ENCODE assay signal across 11 cellular contexts in the genomic region with DNA sequence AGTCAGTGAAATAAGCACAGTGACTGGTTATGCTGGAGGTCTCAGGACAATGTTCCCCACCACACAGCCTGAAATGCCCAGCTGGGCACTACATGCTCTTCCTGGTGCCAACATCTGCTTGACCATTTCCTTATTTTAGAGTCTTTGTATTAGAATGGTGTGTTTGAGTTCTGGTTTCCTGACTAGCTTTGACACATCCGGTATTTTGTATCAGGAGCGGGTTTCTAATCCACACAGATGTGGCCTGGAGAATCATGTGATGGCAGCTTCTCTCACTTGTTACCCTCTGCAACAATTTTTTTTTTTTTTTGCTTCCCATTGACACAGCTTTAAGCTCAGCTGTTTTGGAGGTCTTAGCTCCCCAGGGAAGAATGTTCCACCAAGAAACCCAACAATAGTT.
"Had no signal": no experiment of that assay in that cellular context is flagged by ENCODE, and none has a peak within 500 bp of the region (broad histone marks: within the 10 kb centered on the region; RNA-seq: fewer than 3 reads in every experiment).

No MANE protein-coding gene starts in this region.

- H3K27me3 ChIP-seq: right lobe of liver had no signal

- H3K9me3 ChIP-seq: breast epithelium, psoas muscle, right lobe of liver, suprapubic skin had no signal

- H3K36me3 ChIP-seq: breast epithelium, right lobe of liver, suprapubic skin had no signal

- H3K4me1 ChIP-seq: breast epithelium, psoas muscle, right lobe of liver, suprapubic skin had no signal

- ATAC-seq: psoas muscle had no signal

- H3K27ac ChIP-seq: breast epithelium, psoas muscle, right lobe of liver, suprapubic skin had no signal

- H3K4me3 ChIP-seq: breast epithelium, dorsolateral prefrontal cortex, psoas muscle, right lobe of liver, suprapubic skin had no signal

- DNase-seq: activated gamma-delta T cell; activated T-cell treated with anti-CD3 and anti-CD28 coated beads, Interleukin-2, amount 50 U/mL, for 48 hours; anterior cingulate cortex; occipital lobe; psoas muscle; right lobe of liver; stimulated activated CD4-positive, alpha-beta T cell treated with anti-CD3 and anti-CD28 coated beads, Interleukin-2, amount 100 ng/mL, for 48 hours; stimulated activated naive CD4-positive, alpha-beta T cell treated with Interleukin-2 at 50 U/mL for 16 hours had no signal
